ENCODE assay signal across 8 cellular contexts in the genomic region with DNA sequence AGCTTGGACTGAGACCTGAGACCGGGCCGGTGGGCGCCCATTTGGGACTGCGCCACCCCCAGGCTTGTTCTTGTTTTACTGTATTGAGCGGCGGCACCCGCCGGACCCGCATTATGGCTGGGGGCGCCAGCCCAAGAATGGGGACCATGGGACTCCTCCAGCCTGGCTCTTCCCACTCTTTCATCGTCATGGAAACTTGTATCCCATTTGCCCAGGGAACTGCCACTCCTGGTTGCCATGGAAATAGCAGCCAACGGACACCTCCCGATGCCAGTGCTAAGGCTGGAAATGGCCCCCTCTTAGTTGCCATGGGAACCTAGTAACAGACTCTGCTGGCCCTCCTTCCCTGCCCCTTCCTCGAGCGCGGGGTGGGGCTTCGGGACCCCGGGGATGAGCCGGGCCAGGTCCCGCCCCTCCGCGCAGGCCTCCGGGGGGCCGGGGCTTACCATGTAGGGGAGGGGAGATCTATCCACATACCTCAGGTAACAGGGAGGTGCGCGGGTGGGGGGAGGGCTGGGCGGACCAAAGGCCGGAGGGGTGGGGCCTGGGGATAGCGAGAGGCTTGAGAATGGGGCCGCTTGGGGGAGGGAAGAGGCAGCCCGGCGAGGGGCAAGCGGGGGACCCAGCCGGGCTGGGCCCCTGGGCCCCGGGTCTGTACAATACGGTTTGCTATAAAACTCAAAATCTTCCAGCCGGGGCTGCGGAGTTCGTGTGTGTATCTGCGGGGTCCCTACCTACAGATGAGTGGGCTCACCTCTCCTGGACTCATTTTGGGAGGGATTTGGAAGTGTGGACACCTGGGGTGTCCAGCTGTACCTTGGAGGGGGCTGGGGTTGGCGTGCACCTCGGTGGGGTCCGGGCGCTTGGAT. TPM values are rescaled to one million over a fixed set of nuclear protein-coding genes. Genes with fewer than 3 reads are reported as not detected.
DNase-seq lines count a peak whose midpoint lies in the region; ATAC-seq and TF ChIP-seq lines count a peak whose summit lies in the region.

No MANE protein-coding gene starts in this region.

- H3K4me3 ChIP-seq in SJCRH30, result peak overlapping the region; percentile 94
- peak overlapping the region; percentile 79 to 95 for H3K4me3 ChIP-seq in duodenal mucosa (ENCODE audit: low read depth in 1 of 2, low read length in 2 of 2)
- peak overlapping the region; percentile 86 to 93 for H3K4me3 ChIP-seq in left lung

- H3K4me3 Mint-ChIP-seq in activated CD4-positive, alpha-beta T cell treated with anti-CD3 and anti-CD28 coated beads, Interleukin-2, amount 10 ng/mL, durations not matched to agents 7 days and 5 days, result peak overlapping the region; percentile 91
- H3K4me3 Mint-ChIP-seq in stimulated activated naive B cell treated with anti-CD40 and anti-IgM and Interleukin-4, amounts not matched to agents 10 μg/mL and 1 μg/mL and 100 μg/mL, for 72 hours, result peak overlapping the region; percentile 94 to 96

- intact Hi-C loops in left lung (cut with DNase I), result no loop called here

- no peak for TF ChIP-seq CTCF in left lung (IDR thresholded peaks at IDR 0.05)

- DNase-seq in activated CD4-positive, alpha-beta T cell treated with anti-CD3 and anti-CD28 coated beads, Interleukin-2, amount 10 ng/mL, durations not matched to agents 7 days and 5 days, result no peak
- no peak for DNase-seq in activated CD4-positive, alpha-beta T cell treated with anti-CD3 and anti-CD28 coated beads for 1 hour
- DNase-seq in SJCRH30 (peak; percentile 90 to 91), left lung (peak; percentile 89 to 91)
- no peak for DNase-seq in stimulated activated naive B cell treated with anti-CD40 and anti-IgM and Interleukin-4, amounts not matched to agents 10 μg/mL and 1 μg/mL and 100 μg/mL, for 72 hours
- no peak for DNase-seq in stimulated activated CD4-positive, alpha-beta T cell treated with anti-CD3 and anti-CD28 coated beads, Interleukin-15, amount 100 ng/mL, for 24 hours

- H3K9me3 Mint-ChIP-seq in activated CD4-positive, alpha-beta T cell treated with anti-CD3 and anti-CD28 coated beads, Interleukin-2, amount 10 ng/mL, durations not matched to agents 7 days and 5 days, result no peaks in the 10 kb centered on the region
- no peaks in the 10 kb centered on the region for H3K9me3 Mint-ChIP-seq in stimulated activated naive B cell treated with anti-CD40 and anti-IgM and Interleukin-4, amounts not matched to agents 10 μg/mL and 1 μg/mL and 100 μg/mL, for 72 hours

- peaks cover 11% of the 10 kb centered on the region for H3K4me1 ChIP-seq in SJCRH30
- H3K4me1 ChIP-seq in duodenal mucosa (ENCODE audit: control insufficient read depth in 1 of 2, insufficient read depth in 2 of 2, low read length in 2 of 2), result peaks cover 26 to 28% of the 10 kb centered on the region in 2 donors
- peaks cover 7 to 39% of the 10 kb centered on the region in 2 donors for H3K4me1 ChIP-seq in left lung

- H3K4me1 Mint-ChIP-seq in activated CD4-positive, alpha-beta T cell treated with anti-CD3 and anti-CD28 coated beads, Interleukin-2, amount 10 ng/mL, durations not matched to agents 7 days and 5 days, result peaks cover 25% of the 10 kb centered on the region
- H3K4me1 Mint-ChIP-seq in stimulated activated naive B cell treated with anti-CD40 and anti-IgM and Interleukin-4, amounts not matched to agents 10 μg/mL and 1 μg/mL and 100 μg/mL, for 72 hours, result peaks cover 17 to 29% of the 10 kb centered on the region in 2 donors

- POLR2A ChIA-PET in activated CD4-positive, alpha-beta T cell treated with anti-CD3 and anti-CD28 coated beads, Interleukin-2, amount 10 ng/mL, durations not matched to agents 7 days and 5 days (lab: Charles Lee), result no interaction called here

- peaks cover 10% of the 10 kb centered on the region; the same call in 1 of the 2 replicates for H3K36me3 ChIP-seq in SJCRH30
- peaks cover 2 to 20% of the 10 kb centered on the region in 2 donors for H3K36me3 ChIP-seq in duodenal mucosa (ENCODE audit: control insufficient read depth in 1 of 2, insufficient read depth in 2 of 2, low read length in 2 of 2)
- peaks cover 0 to 29% of the 10 kb centered on the region in 2 donors for H3K36me3 ChIP-seq in left lung

- no peaks in the 10 kb centered on the region for H3K9me3 ChIP-seq in SJCRH30 (replicated peaks)
- H3K9me3 ChIP-seq in duodenal mucosa (ENCODE audit: control insufficient read depth in 1 of 2, low read length in 2 of 2), result no peaks in the 10 kb centered on the region
- H3K9me3 ChIP-seq in left lung, result no peaks in the 10 kb centered on the region

- no peaks in the 10 kb centered on the region for H3K27me3 ChIP-seq in SJCRH30
- no peaks in the 10 kb centered on the region for H3K27me3 ChIP-seq in duodenal mucosa (ENCODE audit: control insufficient read depth in 1 of 2, insufficient read depth in 2 of 2, low read length in 2 of 2)
- no peaks in the 10 kb centered on the region for H3K27me3 ChIP-seq in left lung

- H3K36me3 Mint-ChIP-seq in activated CD4-positive, alpha-beta T cell treated with anti-CD3 and anti-CD28 coated beads, Interleukin-2, amount 10 ng/mL, durations not matched to agents 7 days and 5 days (ENCODE audit: low read depth), result peaks cover 23% of the 10 kb centered on the region
- peaks cover 32 to 33% of the 10 kb centered on the region in 2 donors for H3K36me3 Mint-ChIP-seq in stimulated activated naive B cell treated with anti-CD40 and anti-IgM and Interleukin-4, amounts not matched to agents 10 μg/mL and 1 μg/mL and 100 μg/mL, for 72 hours

- peak overlapping the region; percentile 76 to 92 for H3K9ac ChIP-seq in duodenal mucosa (ENCODE audit: low read depth in 1 of 2, low read length in 2 of 2)

- H3K27me3 Mint-ChIP-seq in activated CD4-positive, alpha-beta T cell treated with anti-CD3 and anti-CD28 coated beads, Interleukin-2, amount 10 ng/mL, durations not matched to agents 7 days and 5 days, result no peaks in the 10 kb centered on the region
- H3K27me3 Mint-ChIP-seq in stimulated activated naive B cell treated with anti-CD40 and anti-IgM and Interleukin-4, amounts not matched to agents 10 μg/mL and 1 μg/mL and 100 μg/mL, for 72 hours, result no peaks in the 10 kb centered on the region

- peak; percentile 10 for ATAC-seq in HG03432 (IDR thresholded peaks at IDR 0.05; ENCODE audit: unreplicated experiment)
- peak; percentile 69 for ATAC-seq in left lung
- ATAC-seq in stimulated activated naive B cell treated with anti-CD40 and anti-IgM and Interleukin-4, amounts not matched to agents 10 μg/mL and 1 μg/mL and 100 μg/mL, for 72 hours (replicated peaks), result peak; percentile 19 to 20

- H3K27ac ChIP-seq in SJCRH30 (peak overlapping the region; percentile 48; the same call in 1 of the 2 replicates), duodenal mucosa (ENCODE audit: low read depth, low read length) (peak overlapping the region; percentile 63), left lung (peak overlapping the region; percentile 89 to 97)

- H3K27ac Mint-ChIP-seq in activated CD4-positive, alpha-beta T cell treated with anti-CD3 and anti-CD28 coated beads, Interleukin-2, amount 10 ng/mL, durations not matched to agents 7 days and 5 days, result peak overlapping the region; percentile 79
- peak overlapping the region; percentile 89 for H3K27ac Mint-ChIP-seq in stimulated activated naive B cell treated with anti-CD40 and anti-IgM and Interleukin-4, amounts not matched to agents 10 μg/mL and 1 μg/mL and 100 μg/mL, for 72 hours

- CTCF ChIA-PET in activated CD4-positive, alpha-beta T cell treated with anti-CD3 and anti-CD28 coated beads, Interleukin-2, amount 10 ng/mL, durations not matched to agents 7 days and 5 days (lab: Charles Lee), result interaction anchor here (0.6 kb wide), 1 partner anchor 793 kb away, joined by 5 read pairs; no protein-coding TSS in a partner anchor

RNA-seq across cellular contexts. Expression of a gene that starts 0.5 kb away (rescaled TPM):
- 10 to 100 TPM; 18.4 to 19.0 TPM for total RNA-seq in activated CD4-positive, alpha-beta T cell treated with anti-CD3 and anti-CD28 coated beads, Interleukin-2, amount 10 ng/mL, durations not matched to agents 7 days and 5 days
- 4.0 and 7.0 TPM in 2 replicates for total RNA-seq in SJCRH30 (2014; rRNA removed; shearing (Covaris generic))
- 10 to 100 TPM; 20.7 to 23.2 TPM for total RNA-seq in left lung

RNA-seq across cellular contexts. Expression of a gene that starts 9.2 kb away (rescaled TPM):
- total RNA-seq in activated CD4-positive, alpha-beta T cell treated with anti-CD3 and anti-CD28 coated beads, Interleukin-2, amount 10 ng/mL, durations not matched to agents 7 days and 5 days, result 10 to 100 TPM; 26.5 to 26.6 TPM
- 8.9 TPM in 2 replicates for total RNA-seq in SJCRH30 (2014; rRNA removed; shearing (Covaris generic))
- total RNA-seq in left lung, result 10 to 100 TPM; 12.1 to 16.4 TPM

RNA-seq across cellular contexts. Expression of a gene that starts 24.9 kb away (rescaled TPM):
- 10 to 100 TPM; 21.7 to 22.4 TPM for total RNA-seq in activated CD4-positive, alpha-beta T cell treated with anti-CD3 and anti-CD28 coated beads, Interleukin-2, amount 10 ng/mL, durations not matched to agents 7 days and 5 days
- total RNA-seq in SJCRH30 (2014; rRNA removed; shearing (Covaris generic)), result 14.2 and 14.4 TPM in 2 replicates
- 10 to 100 TPM; 11.2 to 18.7 TPM for total RNA-seq in left lung

RNA-seq across cellular contexts. Expression of a gene that starts 36.7 kb away (rescaled TPM):
- total RNA-seq in activated CD4-positive, alpha-beta T cell treated with anti-CD3 and anti-CD28 coated beads, Interleukin-2, amount 10 ng/mL, durations not matched to agents 7 days and 5 days, result 1 to 10 TPM; 3.4 to 3.5 TPM
- total RNA-seq in SJCRH30 (2014; rRNA removed; shearing (Covaris generic)), result 2.6 and 3.4 TPM in 2 replicates
- total RNA-seq in left lung, result 10 to 100 TPM; 25.9 to 28.4 TPM

RNA-seq across cellular contexts. Expression of a gene that starts 51.9 kb away (rescaled TPM):
- total RNA-seq in activated CD4-positive, alpha-beta T cell treated with anti-CD3 and anti-CD28 coated beads, Interleukin-2, amount 10 ng/mL, durations not matched to agents 7 days and 5 days, result under 1 TPM; 0.22 to 0.31 TPM
- 1.3 and 1.4 TPM in 2 replicates for total RNA-seq in SJCRH30 (2014; rRNA removed; shearing (Covaris generic))
- 1 to 10 TPM; 4.5 to 7.9 TPM for total RNA-seq in left lung

Comparison
In these comparisons a context has a peak if more than half of its experiments do, and no peak if none do; other contexts are left out.
1. DNase-seq: peak in SJCRH30 (2 of 2) and left lung (2 of 2); none in activated CD4-positive, alpha-beta T cell treated with anti-CD3 and anti-CD28 coated beads, Interleukin-2, amount 10 ng/mL, durations not matched to agents 7 days and 5 days (single experiment), activated CD4-positive, alpha-beta T cell treated with anti-CD3 and anti-CD28 coated beads for 1 hour (single experiment), stimulated activated naive B cell treated with anti-CD40 and anti-IgM and Interleukin-4, amounts not matched to agents 10 μg/mL and 1 μg/mL and 100 μg/mL, for 72 hours (single experiment) and stimulated activated CD4-positive, alpha-beta T cell treated with anti-CD3 and anti-CD28 coated beads, Interleukin-15, amount 100 ng/mL, for 24 hours (single experiment).
2. ATAC-seq: peak in every context shown above with its lines; median percentile 69 in left lung; 20 in stimulated activated naive B cell treated with anti-CD40 and anti-IgM and Interleukin-4, amounts not matched to agents 10 μg/mL and 1 μg/mL and 100 μg/mL, for 72 hours; 10 in HG03432.
3. Peak in every context shown above with its lines, with median percentiles within 50 percentile points of each other: H3K27ac ChIP-seq and H3K4me3 ChIP-seq.